In genomic region chr6:16278048-16278724, GRCh38 we compare ENCODE assay signal across 12 cellular contexts. TPM values are rescaled to one million over a fixed set of nuclear protein-coding genes. Genes with fewer than 3 reads are reported as not detected.
DNase-seq lines count a peak whose midpoint lies in the region; ATAC-seq, FAIRE-seq and TF ChIP-seq lines count a peak whose summit lies in the region.
"Had no signal": no experiment of that assay in that cellular context is flagged by ENCODE, and none has a peak within 500 bp of the region (broad histone marks: within the 10 kb centered on the region; RNA-seq: fewer than 3 reads in every experiment).

No MANE protein-coding gene starts in this region.

- CTCF ChIA-PET in HepG2 (lab: Yijun Ruan, JAX; ENCODE audit: low intra/inter-chr PET ratio, low total read pairs): no interaction called here

- no peak overlapping the region for H2AFZ ChIP-seq in HepG2 (ENCODE audit: low read length)

- no peaks in the 10 kb centered on the region for H3K36me3 ChIP-seq in HepG2 (replicated peaks in 1 of 2; ENCODE audit: control insufficient read depth in 1 of 2, insufficient read depth in 2 of 2, low read length in 2 of 2)
- no peaks in the 10 kb centered on the region for H3K36me3 ChIP-seq in right lobe of liver
- no peaks in the 10 kb centered on the region for H3K36me3 ChIP-seq in bronchial epithelial cell (ENCODE audit: control insufficient read depth, insufficient read depth, low read length)
- peaks cover 5% of the 10 kb centered on the region for H3K36me3 ChIP-seq in lower lobe of right lung
- no peaks in the 10 kb centered on the region for H3K36me3 ChIP-seq in aorta (ENCODE audit: control insufficient read depth in 1 of 2, insufficient read depth in 2 of 2, low read length in 1 of 2)

- no peak for TF ChIP-seq RAD21 in HepG2 (CRISPR knock-in tag; IDR thresholded peaks at IDR 0.05)

- no peak for TF ChIP-seq POLR2A in HepG2 (IDR thresholded peaks at IDR 0.05; ENCODE audit: insufficient read depth in 1 of 2, low read depth in 2 of 2, low read length in 2 of 2)
- no peak for TF ChIP-seq POLR2A in right lobe of liver (IDR thresholded peaks at IDR 0.05)

- H3K4me3 ChIP-seq in HepG2 (replicated peaks in 1 of 3; ENCODE audit: insufficient read depth in 1 of 3, low read depth in 2 of 3, low read length in 3 of 3) (no peak overlapping the region), right lobe of liver (no peak overlapping the region), bronchial epithelial cell (ENCODE audit: low read depth, low read length) (no peak overlapping the region), lower lobe of right lung (no peak overlapping the region), aorta (ENCODE audit: low read length in 2 of 2) (no peak overlapping the region)

- peaks cover 4 to 17% of the 10 kb centered on the region in 2 experiments; a peak in 4 of 5 replicates for H3K27me3 ChIP-seq in HepG2 (ENCODE audit: control insufficient read depth in 1 of 2, insufficient read depth in 2 of 2, low read length in 2 of 2)
- H3K27me3 ChIP-seq in right lobe of liver: no peaks in the 10 kb centered on the region
- no peaks in the 10 kb centered on the region for H3K27me3 ChIP-seq in bronchial epithelial cell (ENCODE audit: control insufficient read depth, insufficient read depth, low read length)
- H3K27me3 ChIP-seq in lower lobe of right lung (ENCODE audit: low read depth): no peaks in the 10 kb centered on the region
- no peaks in the 10 kb centered on the region for H3K27me3 ChIP-seq in aorta (ENCODE audit: control insufficient read depth in 1 of 2, insufficient read depth in 2 of 2, low read length in 1 of 2)

- TF ChIP-seq CTCF in HepG2 (CRISPR knock-in tag; IDR thresholded peaks at IDR 0.05) (no peak), right lobe of liver (IDR thresholded peaks at IDR 0.05) (no peak), bronchial epithelial cell (IDR thresholded peaks at IDR 0.05; ENCODE audit: insufficient read depth, low read length, severe bottlenecking) (no peak), lower lobe of right lung (IDR thresholded peaks at IDR 0.05) (no peak)

- POLR2A ChIA-PET in HepG2 (lab: Yijun Ruan, JAX): no interaction called here

- no peak for FAIRE-seq in HepG2 (lab: Jason Lieb, UNC)
- no peak for FAIRE-seq in bronchial epithelial cell (lab: Jason Lieb, UNC)
- FAIRE-seq: frontal cortex had no signal

- in situ Hi-C loops in HepG2 (cut with HindIII; ENCODE audit: extremely low pct_ligation_motif_present, low pct_unique_long_range_greater_than_20kb): no loop called here

- H4K20me1 ChIP-seq in HepG2 (ENCODE audit: insufficient read depth, low read length): no peaks in the 10 kb centered on the region

- TF ChIP-seq EP300 in HepG2 (IDR thresholded peaks at IDR 0.05; ENCODE audit: low read depth in 2 of 2, low read length in 2 of 2) (no peak), HepG2 (CRISPR knock-in tag; IDR thresholded peaks at IDR 0.05; ENCODE audit: borderline replicate concordance) (no peak)

- peak overlapping the region; percentile 6; the same call in 1 of the 2 replicates for H3K4me2 ChIP-seq in HepG2 (ENCODE audit: low read depth, low read length)

- no peak overlapping the region for H3K9ac ChIP-seq in HepG2 (ENCODE audit: insufficient read depth, low read depth, low read length)

- DNase-seq in HepG2 (ENCODE audit: low spot score) (no peak), right lobe of liver (no peak), bronchial epithelial cell (ENCODE audit: low read depth) (peak; percentile 16), lower lobe of right lung (no peak), aorta (no peak), EL (no peak), left lobe of liver (ENCODE audit: low spot score) (no peak)
- no peak for DNase-seq in activated T-cell treated with anti-CD3 and anti-CD28 coated beads, Interleukin-2, amount 50 U/mL, for 48 hours
- DNase-seq: central memory CD4-positive, alpha-beta T cell; NCI-H2227 treated with DMSO at 0.1 percent for 48 hours; stimulated activated CD4-positive, alpha-beta T cell treated with anti-CD3 and anti-CD28 coated beads, Interleukin-2, amount 100 ng/mL, for 48 hours had no signal

- ATAC-seq in HepG2 (peak; percentile 43), right lobe of liver (no peak), lower lobe of right lung (peak; percentile 26 to 56), aorta (ENCODE audit: low FRiP score) (peak; percentile 13), left lobe of liver (no peak)

- no TSS peak for BruUV-seq in HepG2 (replicated peaks; lab: Mats Ljungman, UMichigan)

- H3K4me1 ChIP-seq in HepG2 (ENCODE audit: insufficient read depth, low read length): peaks cover 15% of the 10 kb centered on the region
- no peaks in the 10 kb centered on the region for H3K4me1 ChIP-seq in right lobe of liver
- no peaks in the 10 kb centered on the region for H3K4me1 ChIP-seq in lower lobe of right lung
- H3K4me1 ChIP-seq in aorta (ENCODE audit: control insufficient read depth in 1 of 2, insufficient read depth in 2 of 2, low read length in 2 of 2): no peaks in the 10 kb centered on the region

- H3K27ac ChIP-seq in HepG2 (ENCODE audit: extremely low read length, insufficient read depth, low read length): no peak overlapping the region
- no peak overlapping the region for H3K27ac ChIP-seq in right lobe of liver
- peak overlapping the region; percentile 11 for H3K27ac ChIP-seq in lower lobe of right lung
- peak overlapping the region in 1 of 2 donors; percentile 28 for H3K27ac ChIP-seq in aorta (ENCODE audit: low read depth in 1 of 2, low read length in 2 of 2)

- no peaks in the 10 kb centered on the region for H3K79me2 ChIP-seq in HepG2 (ENCODE audit: insufficient read depth, low read length)

- 22% methylated on average over 9 of the region's 10 CpGs for WGBS in HepG2 (ENCODE audit: low lambda C conversion rate)
- WGBS in right lobe of liver (ENCODE audit: insufficient coverage, low coverage, low lambda C conversion rate, missing lambda C conversion rate): 89% methylated on average over 5 of the region's 10 CpGs
- WGBS in aorta, 2 donors: 61 to 70% methylated on average over 10 of the region's 10 CpGs

- no peaks in the 10 kb centered on the region for H3K9me3 ChIP-seq in HepG2 (ENCODE audit: low read length)
- H3K9me3 ChIP-seq in right lobe of liver: no peaks in the 10 kb centered on the region
- H3K9me3 ChIP-seq in lower lobe of right lung: no peaks in the 10 kb centered on the region
- no peaks in the 10 kb centered on the region for H3K9me3 ChIP-seq in aorta (ENCODE audit: control insufficient read depth, low read length)

- intact Hi-C loops in HepG2 (cut with micrococcal nuclease; ENCODE audit: unreplicated experiment) (no loop called here), right lobe of liver (cut with DNase I) (no loop called here), lower lobe of right lung (cut with DNase I) (no loop called here), aorta (cut with DNase I) (loop anchor here (5.0 kb wide), 1 partner anchor 36 kb away; no protein-coding TSS in a partner anchor)

TF ChIP-seq in HepG2, 621 proteins besides CTCF, POLR2A, EP300 and RAD21 (continues in another document):
- TF ChIP-seq, protein P1, sequence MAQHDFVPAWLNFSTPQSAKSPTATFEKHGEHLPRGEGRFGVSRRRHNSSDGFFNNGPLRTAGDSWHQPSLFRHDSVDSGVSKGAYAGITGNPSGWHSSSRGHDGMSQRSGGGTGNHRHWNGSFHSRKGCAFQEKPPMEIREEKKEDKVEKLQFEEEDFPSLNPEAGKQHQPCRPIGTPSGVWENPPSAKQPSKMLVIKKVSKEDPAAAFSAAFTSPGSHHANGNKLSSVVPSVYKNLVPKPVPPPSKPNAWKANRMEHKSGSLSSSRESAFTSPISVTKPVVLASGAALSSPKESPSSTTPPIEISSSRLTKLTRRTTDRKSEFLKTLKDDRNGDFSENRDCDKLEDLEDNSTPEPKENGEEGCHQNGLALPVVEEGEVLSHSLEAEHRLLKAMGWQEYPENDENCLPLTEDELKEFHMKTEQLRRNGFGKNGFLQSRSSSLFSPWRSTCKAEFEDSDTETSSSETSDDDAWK (CRISPR knock-in tag; IDR thresholded peaks at IDR 0.05): no peak
- TF ChIP-seq HNF4A (CRISPR knock-in tag; IDR thresholded peaks at IDR 0.05) (no peak), ZNF317 (CRISPR knock-in tag; IDR thresholded peaks at IDR 0.05) (no peak), ZNF460 (CRISPR knock-in tag; IDR thresholded peaks at IDR 0.05; ENCODE audit: borderline replicate concordance) (no peak), NR2F2 (IDR thresholded peaks at IDR 0.05; ENCODE audit: borderline replicate concordance, low read depth) (no peak), NFE2 (CRISPR knock-in tag; IDR thresholded peaks at IDR 0.05) (no peak), ZNF333 (CRISPR knock-in tag; IDR thresholded peaks at IDR 0.05; ENCODE audit: borderline replicate concordance) (no peak), PLRG1 (conservative IDR thresholded peaks at IDR 0.05) (no peak), GTF3A (CRISPR knock-in tag; conservative IDR thresholded peaks at IDR 0.05) (no peak)

RNA-seq across cellular contexts. Expression of gene GMPR, which starts 39.8 kb away (rescaled TPM):
- total RNA-seq in HepG2 (2016; rRNA removed; fragmentation: Illumina TruSeq; extraction: Trizol): not detected in 2 replicates
- total RNA-seq in HepG2 (2016; cell fraction: cytosol; rRNA removed; fragmentation: Illumina TruSeq; extraction: Trizol; ENCODE audit: low read depth): not detected in 2 replicates
- not detected in 2 replicates for total RNA-seq in HepG2 (2016; cell fraction: insoluble cytoplasmic fraction; rRNA removed; fragmentation: Illumina TruSeq; extraction: Trizol)
- total RNA-seq in HepG2 (2016; cell fraction: membrane; rRNA removed; fragmentation: Illumina TruSeq; extraction: Trizol): not detected in 2 replicates
- total RNA-seq in HepG2 (2016; cell fraction: nucleus; rRNA removed; fragmentation: Illumina TruSeq; extraction: Trizol): not detected in 2 replicates
- polyA plus RNA-seq in HepG2 (2011; rRNA removed): not detected in 2 replicates
- polyA plus RNA-seq in HepG2 (2011; cell fraction: cytosol; rRNA removed): not detected in 2 replicates
- not detected in 2 replicates for polyA plus RNA-seq in HepG2 (2011; cell fraction: nucleus; rRNA removed)
- 0.20 TPM in 1 of 2 replicates, not detected in the other for polyA plus RNA-seq in HepG2 (2012)
- polyA plus RNA-seq in HepG2 (2016; cell fraction: cytosol; fragmentation: Illumina TruSeq; extraction: Trizol; ENCODE audit: low read depth): not detected in 2 replicates
- polyA plus RNA-seq in HepG2 (2016; cell fraction: insoluble cytoplasmic fraction; fragmentation: Illumina TruSeq; extraction: Trizol; ENCODE audit: low read depth): not detected in 2 replicates
- not detected in 2 replicates for polyA plus RNA-seq in HepG2 (2016; cell fraction: membrane; fragmentation: Illumina TruSeq; extraction: Trizol; ENCODE audit: low read depth)
- polyA plus RNA-seq in HepG2 (2016; cell fraction: nucleus; fragmentation: Illumina TruSeq; extraction: Trizol; ENCODE audit: insufficient read depth, low read depth): not detected in 2 replicates
- polyA minus RNA-seq in HepG2 (2011; rRNA and poly(A)+ RNA removed; ENCODE audit: low replicate concordance): 0.60 and 1.2 TPM in 2 replicates
- polyA minus RNA-seq in HepG2 (2011; cell fraction: cytosol; rRNA and poly(A)+ RNA removed): not detected in 2 replicates
- polyA minus RNA-seq in HepG2 (2011; cell fraction: nucleus; rRNA and poly(A)+ RNA removed): not detected in 2 replicates
- total RNA-seq in right lobe of liver: 1 to 10 TPM; 3.7 to 6.5 (median 4.9) TPM
- total RNA-seq in bronchial epithelial cell: 0.26 and 0.53 TPM in 2 replicates
- total RNA-seq in lower lobe of right lung: 22.5 TPM
- 10 to 100 TPM; 17.3 to 23.8 TPM for total RNA-seq in aorta
- polyA plus RNA-seq in aorta: 10 to 100 TPM; 33.3 to 34.5 TPM
- 4.3 TPM for total RNA-seq in left lobe of liver

Comparison
In these comparisons a context has a peak if more than half of its experiments do, and no peak if none do; other contexts are left out.
1. ATAC-seq: peak in HepG2 (single experiment), lower lobe of right lung (2 of 2) and aorta (single experiment); none in right lobe of liver (0 of 4) and left lobe of liver (single experiment).
2. intact Hi-C loops: an anchor here in aorta (5.0 kb wide); none called in HepG2, right lobe of liver and lower lobe of right lung.